8 cellular contexts compared by ENCODE assay signal in genomic region chr10:72328045-72328828, GRCh38. TPM values are rescaled to one million over a fixed set of nuclear protein-coding genes. Genes with fewer than 3 reads are reported as not detected.
DNase-seq lines count a peak whose midpoint lies in the region; ATAC-seq and TF ChIP-seq lines count a peak whose summit lies in the region.

No MANE protein-coding gene starts in this region.

- H3K27ac ChIP-seq in 22Rv1 (0 out of 2 replicates have a peak overlapping the region, but pooled peaks have one; percentile 23), ascending aorta (peak overlapping the region; percentile 33 to 42), gastrocnemius medialis (peak overlapping the region; percentile 84 to 96 (median 87))

- peak in 1 of 2 donors; percentile 20 for TF ChIP-seq POLR2A in gastrocnemius medialis (IDR thresholded peaks at IDR 0.05)

- ATAC-seq in gastrocnemius medialis, result peak; percentile 60 to 62
- ATAC-seq in HG03045 (IDR thresholded peaks at IDR 0.05; ENCODE audit: unreplicated experiment), result no peak
- no peak for ATAC-seq in esophagus mucosa

- intact Hi-C loops in ascending aorta (cut with DNase I) (loop anchor here (2.0 to 5.0 kb wide), 2 partner anchors 111 to 201 kb away; partner anchors contain the start of genes ANAPC16 and ASCC1), gastrocnemius medialis (cut with DNase I; ENCODE audit: low total_unique reads) (loop anchor here (1.0 to 2.0 kb wide), 2 partner anchors 52 to 113 kb away; no protein-coding TSS in a partner anchor)

- in situ Hi-C loops in gastrocnemius medialis (cut with MboI; ENCODE audit: low sequenced_read_pairs in 4 of 4), result loop anchor here (5.0 to 25.0 kb wide), 5 partner anchors 51 to 366 kb away; partner anchors contain the start of genes CHST3 (in 3 of the 4), ANAPC16 (in 1 of the 4) and ASCC1 (in 1 of the 4)

- TF ChIP-seq CTCF in 22Rv1 (IDR thresholded peaks at IDR 0.05) (peak; percentile 79), ascending aorta (IDR thresholded peaks at IDR 0.05) (peak; percentile 59 to 75 (median 72)), gastrocnemius medialis (IDR thresholded peaks at IDR 0.05 in 4 of 5, conservative IDR thresholded peaks at IDR 0.05 in 1 of 5) (peak; percentile 66 to 79 (median 76))

- no peak overlapping the region for H3K4me3 ChIP-seq in ascending aorta
- peak overlapping the region in 1 of 4 donors; percentile 16 for H3K4me3 ChIP-seq in gastrocnemius medialis

- H3K36me3 ChIP-seq in ascending aorta (peaks cover 0 to 2% of the 10 kb centered on the region in 2 donors), gastrocnemius medialis (peaks cover 0 to under 1% of the 10 kb centered on the region in 2 donors)

- H3K4me1 ChIP-seq in ascending aorta (peaks cover 0 to 40% of the 10 kb centered on the region in 2 donors), gastrocnemius medialis (peaks cover 60 to 64% of the 10 kb centered on the region in 2 donors)

- H3K27me3 ChIP-seq in ascending aorta, result no peaks in the 10 kb centered on the region
- H3K27me3 ChIP-seq in gastrocnemius medialis, result no peaks in the 10 kb centered on the region

- DNase-seq in EL (peak; percentile 66), NCI-H226 (peak; percentile 45), ascending aorta (ENCODE audit: low spot score in 2 of 2) (no peak), hepatic stellate cell (ENCODE audit: low spot score) (peak; percentile 79), gastrocnemius medialis (peak; percentile 71 to 81)

- H3K9me3 ChIP-seq in ascending aorta (no peaks in the 10 kb centered on the region), gastrocnemius medialis (no peaks in the 10 kb centered on the region)

RNA-seq across cellular contexts. Expression of gene DNAJB12, which starts 26.5 kb away (rescaled TPM):
- 46.1 TPM for total RNA-seq in ascending aorta
- total RNA-seq in gastrocnemius medialis, result 10 to 100 TPM; 35.8 to 49.7 (median 39.0) TPM
- total RNA-seq in esophagus mucosa, result 21.6 TPM

RNA-seq across cellular contexts. Expression of gene DDIT4, which starts 54.5 kb away (rescaled TPM):
- 394 TPM for total RNA-seq in ascending aorta
- 100 to 1,000 TPM; 296 to 667 (median 319) TPM for total RNA-seq in gastrocnemius medialis
- total RNA-seq in esophagus mucosa, result 417 TPM

Comparison
In these comparisons a context has a peak if more than half of its experiments do, and no peak if none do; other contexts are left out.
1. H3K27ac ChIP-seq: peak in every context shown above with its lines; median percentile 87 in gastrocnemius medialis; 38 in ascending aorta; 23 in 22Rv1.
2. DNase-seq: peak in EL (single experiment), NCI-H226 (single experiment), hepatic stellate cell (single experiment) and gastrocnemius medialis (2 of 2); none in ascending aorta (0 of 2).
3. ATAC-seq: peak in gastrocnemius medialis (2 of 2); none in HG03045 (single experiment) and esophagus mucosa (single experiment).
4. Peak in every context shown above with its lines, with median percentiles within 50 percentile points of each other: CTCF ChIP-seq.